In the genomic region with DNA sequence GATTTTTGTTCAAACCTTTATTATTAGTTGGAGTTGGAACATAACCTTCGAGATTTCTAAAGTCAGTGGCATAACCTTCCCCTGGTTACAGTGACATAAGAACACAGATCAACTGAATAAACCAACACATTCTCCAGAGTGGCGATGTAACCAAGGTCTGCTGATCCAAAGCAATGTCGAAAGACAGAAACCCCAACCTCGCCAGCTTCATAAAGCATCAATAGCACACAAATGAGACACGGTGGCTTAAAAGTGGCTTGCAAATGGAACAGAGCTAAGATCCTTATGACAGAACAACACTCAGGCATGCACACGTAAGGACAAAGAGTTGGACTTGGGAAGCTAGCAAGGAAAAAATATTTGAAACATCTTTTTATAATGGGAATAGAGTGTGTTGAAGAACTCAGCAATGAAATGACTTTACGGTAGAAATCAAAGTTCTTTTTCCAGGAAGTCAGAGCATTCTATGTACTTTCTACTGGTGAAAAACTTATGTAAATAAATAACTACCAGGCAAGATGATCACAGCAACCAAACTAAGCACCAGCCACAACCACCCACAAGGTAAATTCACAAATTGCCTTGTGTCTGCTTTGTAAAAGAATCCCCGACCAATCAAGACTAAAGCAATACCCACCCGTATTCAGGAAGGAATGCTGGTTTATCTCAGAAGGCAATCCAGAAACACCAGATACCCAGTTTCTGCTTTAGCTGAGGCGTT, we compare ENCODE assay signal across 1 cellular context.
TF ChIP-seq lines count a peak whose summit lies in the region.

No MANE protein-coding gene starts in this region.

TF ChIP-seq in HepG2, 621 proteins besides CTCF, POLR2A, EP300 and RAD21 (continued from another document and continues in another):
- TF ChIP-seq, protein P1, sequence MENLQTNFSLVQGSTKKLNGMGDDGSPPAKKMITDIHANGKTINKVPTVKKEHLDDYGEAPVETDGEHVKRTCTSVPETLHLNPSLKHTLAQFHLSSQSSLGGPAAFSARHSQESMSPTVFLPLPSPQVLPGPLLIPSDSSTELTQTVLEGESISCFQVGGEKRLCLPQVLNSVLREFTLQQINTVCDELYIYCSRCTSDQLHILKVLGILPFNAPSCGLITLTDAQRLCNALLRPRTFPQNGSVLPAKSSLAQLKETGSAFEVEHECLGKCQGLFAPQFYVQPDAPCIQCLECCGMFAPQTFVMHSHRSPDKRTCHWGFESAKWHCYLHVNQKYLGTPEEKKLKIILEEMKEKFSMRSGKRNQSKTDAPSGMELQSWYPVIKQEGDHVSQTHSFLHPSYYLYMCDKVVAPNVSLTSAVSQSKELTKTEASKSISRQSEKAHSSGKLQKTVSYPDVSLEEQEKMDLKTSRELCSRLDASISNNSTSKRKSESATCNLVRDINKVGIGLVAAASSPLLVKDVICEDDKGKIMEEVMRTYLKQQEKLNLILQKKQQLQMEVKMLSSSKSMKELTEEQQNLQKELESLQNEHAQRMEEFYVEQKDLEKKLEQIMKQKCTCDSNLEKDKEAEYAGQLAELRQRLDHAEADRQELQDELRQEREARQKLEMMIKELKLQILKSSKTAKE (CRISPR knock-in tag; IDR thresholded peaks at IDR 0.05; ENCODE audit: borderline replicate concordance): no peak
- TF ChIP-seq SMC3 (IDR thresholded peaks at IDR 0.05; ENCODE audit: low read length): no peak
- TF ChIP-seq HNRNPH1 (optimal IDR thresholded peaks at IDR 0.05; ENCODE audit: low read depth, low read length): no peak
- TF ChIP-seq SIN3A (IDR thresholded peaks at IDR 0.05; ENCODE audit: borderline replicate concordance, low read depth, low read length): no peak
- TF ChIP-seq, protein P2, sequence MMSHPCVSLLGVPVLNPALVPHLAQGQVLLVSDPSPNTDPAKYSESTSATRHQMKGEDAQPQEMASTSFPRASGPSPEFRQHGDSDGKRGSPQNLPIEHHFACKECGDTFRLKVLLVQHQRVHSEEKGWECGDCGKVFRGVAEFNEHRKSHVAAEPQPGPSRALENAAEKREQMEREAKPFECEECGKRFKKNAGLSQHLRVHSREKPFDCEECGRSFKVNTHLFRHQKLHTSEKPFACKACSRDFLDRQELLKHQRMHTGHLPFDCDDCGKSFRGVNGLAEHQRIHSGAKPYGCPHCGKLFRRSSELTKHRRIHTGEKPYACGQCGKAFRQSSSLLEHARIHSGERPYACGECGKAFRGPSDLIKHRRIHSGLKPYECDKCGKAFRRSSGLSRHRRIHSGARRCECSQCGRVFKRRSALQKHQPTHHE (CRISPR knock-in tag; IDR thresholded peaks at IDR 0.05; ENCODE audit: borderline replicate concordance): peak; percentile 37; the same call in 1 of the 2 replicates
- 0 out of 2 replicates have a peak, but pooled peaks have one; percentile 57 for TF ChIP-seq RXRB (CRISPR knock-in tag; IDR thresholded peaks at IDR 0.05; ENCODE audit: borderline replicate concordance)
- TF ChIP-seq AGO1 (IDR thresholded peaks at IDR 0.05; ENCODE audit: low read depth, low read length, poor library complexity, severe bottlenecking): no peak
- peak; percentile 60 for TF ChIP-seq GATAD2A (CRISPR knock-in tag; IDR thresholded peaks at IDR 0.05)
- 0 out of 2 replicates have a peak, but pooled peaks have one; percentile 20 for TF ChIP-seq ZNF256 (CRISPR knock-in tag; conservative IDR thresholded peaks at IDR 0.05)
- TF ChIP-seq KMT2A (CRISPR knock-in tag; IDR thresholded peaks at IDR 0.05): peak; percentile 75; the same call in 1 of the 2 replicates
- TF ChIP-seq, protein P3, sequence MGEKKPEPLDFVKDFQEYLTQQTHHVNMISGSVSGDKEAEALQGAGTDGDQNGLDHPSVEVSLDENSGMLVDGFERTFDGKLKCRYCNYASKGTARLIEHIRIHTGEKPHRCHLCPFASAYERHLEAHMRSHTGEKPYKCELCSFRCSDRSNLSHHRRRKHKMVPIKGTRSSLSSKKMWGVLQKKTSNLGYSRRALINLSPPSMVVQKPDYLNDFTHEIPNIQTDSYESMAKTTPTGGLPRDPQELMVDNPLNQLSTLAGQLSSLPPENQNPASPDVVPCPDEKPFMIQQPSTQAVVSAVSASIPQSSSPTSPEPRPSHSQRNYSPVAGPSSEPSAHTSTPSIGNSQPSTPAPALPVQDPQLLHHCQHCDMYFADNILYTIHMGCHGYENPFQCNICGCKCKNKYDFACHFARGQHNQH (CRISPR knock-in tag; IDR thresholded peaks at IDR 0.05): peak; percentile 65; the same call in 1 of the 2 replicates
- TF ChIP-seq IRF2 (CRISPR knock-in tag; IDR thresholded peaks at IDR 0.05): peak; percentile 52
- 0 out of 2 replicates have a peak, but pooled peaks have one; percentile 47 for TF ChIP-seq DNMT3B (CRISPR knock-in tag; conservative IDR thresholded peaks at IDR 0.05)
- TF ChIP-seq ZNF143 (CRISPR knock-in tag; IDR thresholded peaks at IDR 0.05): no peak
- peak; percentile 43; the same call in 1 of the 2 replicates for TF ChIP-seq ZNF878 (CRISPR knock-in tag; IDR thresholded peaks at IDR 0.05)
- no peak for TF ChIP-seq NFYB (CRISPR knock-in tag; IDR thresholded peaks at IDR 0.05)
- no peak for TF ChIP-seq MBNL3 (CRISPR knock-in tag; conservative IDR thresholded peaks at IDR 0.05)
- 0 out of 2 replicates have a peak, but pooled peaks have one; percentile 51 for TF ChIP-seq ZSCAN29 (CRISPR knock-in tag; conservative IDR thresholded peaks at IDR 0.05)
- TF ChIP-seq, protein P4, sequence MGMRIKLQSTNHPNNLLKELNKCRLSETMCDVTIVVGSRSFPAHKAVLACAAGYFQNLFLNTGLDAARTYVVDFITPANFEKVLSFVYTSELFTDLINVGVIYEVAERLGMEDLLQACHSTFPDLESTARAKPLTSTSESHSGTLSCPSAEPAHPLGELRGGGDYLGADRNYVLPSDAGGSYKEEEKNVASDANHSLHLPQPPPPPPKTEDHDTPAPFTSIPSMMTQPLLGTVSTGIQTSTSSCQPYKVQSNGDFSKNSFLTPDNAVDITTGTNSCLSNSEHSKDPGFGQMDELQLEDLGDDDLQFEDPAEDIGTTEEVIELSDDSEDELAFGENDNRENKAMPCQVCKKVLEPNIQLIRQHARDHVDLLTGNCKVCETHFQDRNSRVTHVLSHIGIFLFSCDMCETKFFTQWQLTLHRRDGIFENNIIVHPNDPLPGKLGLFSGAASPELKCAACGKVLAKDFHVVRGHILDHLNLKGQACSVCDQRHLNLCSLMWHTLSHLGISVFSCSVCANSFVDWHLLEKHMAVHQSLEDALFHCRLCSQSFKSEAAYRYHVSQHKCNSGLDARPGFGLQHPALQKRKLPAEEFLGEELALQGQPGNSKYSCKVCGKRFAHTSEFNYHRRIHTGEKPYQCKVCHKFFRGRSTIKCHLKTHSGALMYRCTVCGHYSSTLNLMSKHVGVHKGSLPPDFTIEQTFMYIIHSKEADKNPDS (CRISPR knock-in tag; IDR thresholded peaks at IDR 0.05): no peak
- no peak for TF ChIP-seq ZNF557 (CRISPR knock-in tag; IDR thresholded peaks at IDR 0.05)
- no peak; the same call in 1 of the 2 replicates for TF ChIP-seq TBX2 (CRISPR knock-in tag; IDR thresholded peaks at IDR 0.05; ENCODE audit: borderline replicate concordance)
- TF ChIP-seq NFRKB (IDR thresholded peaks at IDR 0.05): no peak
- no peak for TF ChIP-seq HNRNPLL (IDR thresholded peaks at IDR 0.05; ENCODE audit: low read depth, low read length, poor library complexity, severe bottlenecking)
- TF ChIP-seq, protein P5, sequence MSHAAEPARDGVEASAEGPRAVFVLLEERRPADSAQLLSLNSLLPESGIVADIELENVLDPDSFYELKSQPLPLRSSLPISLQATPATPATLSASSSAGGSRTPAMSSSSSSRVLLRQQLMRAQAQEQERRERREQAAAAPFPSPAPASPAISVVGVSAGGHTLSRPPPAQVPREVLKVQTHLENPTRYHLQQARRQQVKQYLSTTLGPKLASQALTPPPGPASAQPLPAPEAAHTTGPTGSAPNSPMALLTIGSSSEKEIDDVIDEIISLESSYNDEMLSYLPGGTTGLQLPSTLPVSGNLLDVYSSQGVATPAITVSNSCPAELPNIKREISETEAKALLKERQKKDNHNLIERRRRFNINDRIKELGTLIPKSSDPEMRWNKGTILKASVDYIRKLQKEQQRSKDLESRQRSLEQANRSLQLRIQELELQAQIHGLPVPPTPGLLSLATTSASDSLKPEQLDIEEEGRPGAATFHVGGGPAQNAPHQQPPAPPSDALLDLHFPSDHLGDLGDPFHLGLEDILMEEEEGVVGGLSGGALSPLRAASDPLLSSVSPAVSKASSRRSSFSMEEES (CRISPR knock-in tag; IDR thresholded peaks at IDR 0.05): peak; percentile 10; the same call in 1 of the 2 replicates
- TF ChIP-seq NR2F6 (IDR thresholded peaks at IDR 0.05): peak; percentile 28; the same call in 1 of the 2 replicates
- 0 out of 2 replicates have a peak, but pooled peaks have one; percentile 5 for TF ChIP-seq NR2F6 (CRISPR knock-in tag; IDR thresholded peaks at IDR 0.05)
- TF ChIP-seq GABPB1 (CRISPR knock-in tag; IDR thresholded peaks at IDR 0.05): no peak
- TF ChIP-seq PPARG (CRISPR knock-in tag; conservative IDR thresholded peaks at IDR 0.05): peak; percentile 58; the same call in 1 of the 2 replicates
- peak; percentile 92 for TF ChIP-seq ELF3 (CRISPR knock-in tag; IDR thresholded peaks at IDR 0.05)
- TF ChIP-seq, protein P6, sequence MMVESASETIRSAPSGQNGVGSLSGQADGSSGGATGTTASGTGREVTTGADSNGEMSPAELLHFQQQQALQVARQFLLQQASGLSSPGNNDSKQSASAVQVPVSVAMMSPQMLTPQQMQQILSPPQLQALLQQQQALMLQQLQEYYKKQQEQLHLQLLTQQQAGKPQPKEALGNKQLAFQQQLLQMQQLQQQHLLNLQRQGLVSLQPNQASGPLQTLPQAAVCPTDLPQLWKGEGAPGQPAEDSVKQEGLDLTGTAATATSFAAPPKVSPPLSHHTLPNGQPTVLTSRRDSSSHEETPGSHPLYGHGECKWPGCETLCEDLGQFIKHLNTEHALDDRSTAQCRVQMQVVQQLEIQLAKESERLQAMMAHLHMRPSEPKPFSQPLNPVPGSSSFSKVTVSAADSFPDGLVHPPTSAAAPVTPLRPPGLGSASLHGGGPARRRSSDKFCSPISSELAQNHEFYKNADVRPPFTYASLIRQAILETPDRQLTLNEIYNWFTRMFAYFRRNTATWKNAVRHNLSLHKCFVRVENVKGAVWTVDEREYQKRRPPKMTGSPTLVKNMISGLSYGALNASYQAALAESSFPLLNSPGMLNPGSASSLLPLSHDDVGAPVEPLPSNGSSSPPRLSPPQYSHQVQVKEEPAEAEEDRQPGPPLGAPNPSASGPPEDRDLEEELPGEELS (CRISPR knock-in tag; IDR thresholded peaks at IDR 0.05): peak; percentile 69
- no peak for TF ChIP-seq U2AF2 (IDR thresholded peaks at IDR 0.05; ENCODE audit: low read depth, low read length)
- TF ChIP-seq, protein P7, sequence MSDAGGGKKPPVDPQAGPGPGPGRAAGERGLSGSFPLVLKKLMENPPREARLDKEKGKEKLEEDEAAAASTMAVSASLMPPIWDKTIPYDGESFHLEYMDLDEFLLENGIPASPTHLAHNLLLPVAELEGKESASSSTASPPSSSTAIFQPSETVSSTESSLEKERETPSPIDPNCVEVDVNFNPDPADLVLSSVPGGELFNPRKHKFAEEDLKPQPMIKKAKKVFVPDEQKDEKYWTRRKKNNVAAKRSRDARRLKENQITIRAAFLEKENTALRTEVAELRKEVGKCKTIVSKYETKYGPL (CRISPR knock-in tag; IDR thresholded peaks at IDR 0.05): no peak
- peak; percentile 73 for TF ChIP-seq ASH2L (IDR thresholded peaks at IDR 0.05; ENCODE audit: insufficient read length, low read depth, low read length)
- TF ChIP-seq, protein P8, sequence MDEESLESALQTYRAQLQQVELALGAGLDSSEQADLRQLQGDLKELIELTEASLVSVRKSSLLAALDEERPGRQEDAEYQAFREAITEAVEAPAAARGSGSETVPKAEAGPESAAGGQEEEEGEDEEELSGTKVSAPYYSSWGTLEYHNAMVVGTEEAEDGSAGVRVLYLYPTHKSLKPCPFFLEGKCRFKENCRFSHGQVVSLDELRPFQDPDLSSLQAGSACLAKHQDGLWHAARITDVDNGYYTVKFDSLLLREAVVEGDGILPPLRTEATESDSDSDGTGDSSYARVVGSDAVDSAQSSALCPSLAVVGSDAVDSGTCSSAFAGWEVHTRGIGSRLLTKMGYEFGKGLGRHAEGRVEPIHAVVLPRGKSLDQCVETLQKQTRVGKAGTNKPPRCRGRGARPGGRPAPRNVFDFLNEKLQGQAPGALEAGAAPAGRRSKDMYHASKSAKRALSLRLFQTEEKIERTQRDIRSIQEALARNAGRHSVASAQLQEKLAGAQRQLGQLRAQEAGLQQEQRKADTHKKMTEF (CRISPR knock-in tag; IDR thresholded peaks at IDR 0.05): peak; percentile 41
- TF ChIP-seq, protein P9, sequence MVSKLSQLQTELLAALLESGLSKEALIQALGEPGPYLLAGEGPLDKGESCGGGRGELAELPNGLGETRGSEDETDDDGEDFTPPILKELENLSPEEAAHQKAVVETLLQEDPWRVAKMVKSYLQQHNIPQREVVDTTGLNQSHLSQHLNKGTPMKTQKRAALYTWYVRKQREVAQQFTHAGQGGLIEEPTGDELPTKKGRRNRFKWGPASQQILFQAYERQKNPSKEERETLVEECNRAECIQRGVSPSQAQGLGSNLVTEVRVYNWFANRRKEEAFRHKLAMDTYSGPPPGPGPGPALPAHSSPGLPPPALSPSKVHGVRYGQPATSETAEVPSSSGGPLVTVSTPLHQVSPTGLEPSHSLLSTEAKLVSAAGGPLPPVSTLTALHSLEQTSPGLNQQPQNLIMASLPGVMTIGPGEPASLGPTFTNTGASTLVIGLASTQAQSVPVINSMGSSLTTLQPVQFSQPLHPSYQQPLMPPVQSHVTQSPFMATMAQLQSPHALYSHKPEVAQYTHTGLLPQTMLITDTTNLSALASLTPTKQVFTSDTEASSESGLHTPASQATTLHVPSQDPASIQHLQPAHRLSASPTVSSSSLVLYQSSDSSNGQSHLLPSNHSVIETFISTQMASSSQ (IDR thresholded peaks at IDR 0.05; ENCODE audit: low read depth): no peak
- TF ChIP-seq, protein P9 (CRISPR knock-in tag; IDR thresholded peaks at IDR 0.05; ENCODE audit: borderline replicate concordance): peak; percentile 37; the same call in 1 of the 2 replicates
- TF ChIP-seq, protein P10, sequence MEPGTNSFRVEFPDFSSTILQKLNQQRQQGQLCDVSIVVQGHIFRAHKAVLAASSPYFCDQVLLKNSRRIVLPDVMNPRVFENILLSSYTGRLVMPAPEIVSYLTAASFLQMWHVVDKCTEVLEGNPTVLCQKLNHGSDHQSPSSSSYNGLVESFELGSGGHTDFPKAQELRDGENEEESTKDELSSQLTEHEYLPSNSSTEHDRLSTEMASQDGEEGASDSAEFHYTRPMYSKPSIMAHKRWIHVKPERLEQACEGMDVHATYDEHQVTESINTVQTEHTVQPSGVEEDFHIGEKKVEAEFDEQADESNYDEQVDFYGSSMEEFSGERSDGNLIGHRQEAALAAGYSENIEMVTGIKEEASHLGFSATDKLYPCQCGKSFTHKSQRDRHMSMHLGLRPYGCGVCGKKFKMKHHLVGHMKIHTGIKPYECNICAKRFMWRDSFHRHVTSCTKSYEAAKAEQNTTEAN (CRISPR knock-in tag; conservative IDR thresholded peaks at IDR 0.05): peak; percentile 41; the same call in 1 of the 2 replicates
